ENCODE assay signal across 25 cellular contexts in genomic region chr19:42093505-42093904, GRCh38. TPM values are rescaled to one million over a fixed set of nuclear protein-coding genes. Genes with fewer than 3 reads are reported as not detected.
"Had no signal": no experiment of that assay in that cellular context is flagged by ENCODE, and none has a peak within 500 bp of the region (broad histone marks: within the 10 kb centered on the region; RNA-seq: fewer than 3 reads in every experiment).

No MANE protein-coding gene starts in this region.

- H3K4me3 ChIP-seq: K562 had no signal

- H3K4me3 Mint-ChIP-seq: activated CD8-positive, alpha-beta T cell treated with anti-CD3 and anti-CD28 coated beads, Interleukin-2, amount 10 ng/mL, durations not matched to agents 7 days and 5 days; activated naive CD4-positive, alpha-beta T cell treated with anti-CD3 and anti-CD28 coated beads, Interleukin-2, amount 10 ng/mL, durations not matched to agents 7 days and 5 days; activated naive CD8-positive, alpha-beta T cell treated with anti-CD3 and anti-CD28 coated beads for 36 hours; activated T-cell treated with anti-CD3 and anti-CD28 coated beads, Interleukin-2, amount 50 U/mL, for 4 hours; T-cell had no signal

- ATAC-seq: activated CD8-positive, alpha-beta T cell treated with anti-CD3 and anti-CD28 coated beads, Interleukin-2, amount 10 ng/mL, durations not matched to agents 7 days and 5 days; activated T-cell treated with anti-CD3 and anti-CD28 coated beads, Interleukin-2, amount 50 U/mL, for 4 hours; K562; T-cell had no signal

- DNase-seq: activated CD4-positive, alpha-beta T cell treated with anti-CD3 and anti-CD28 coated beads for 48 hours; activated CD4-positive, alpha-beta T cell treated with anti-CD3 and anti-CD28 coated beads, Interleukin-2, amount 50 U/mL, for 4 hours; activated CD4-positive, CD25-positive, alpha-beta regulatory T cell treated with anti-CD3 and anti-CD28 coated beads, Interleukin-2, amount 50 U/mL, for 72 hours; activated CD8-positive, alpha-beta T cell treated with anti-CD3 and anti-CD28 coated beads, Interleukin-2, amount 10 ng/mL, durations not matched to agents 7 days and 5 days; activated gamma-delta T cell treated with Interleukin-2 at 50 U/mL for 16 hours; activated naive CD4-positive, alpha-beta T cell treated with anti-CD3 and anti-CD28 coated beads, Interleukin-2, amount 10 ng/mL, durations not matched to agents 7 days and 5 days; activated naive CD8-positive, alpha-beta T cell treated with anti-CD3 and anti-CD28 coated beads for 36 hours; activated T-cell treated with anti-CD3 and anti-CD28 coated beads, Interleukin-2, amount 50 U/mL, for 4 hours; anterior cingulate cortex; cerebellar nuclear complex; NCI-H1048; NCI-H1417 treated with DMSO at 0.1 percent for 48 hours; NCI-H1694; NCI-H2029; NCI-H2107; NCI-H2171 treated with DMSO at 0.1 percent for 48 hours; NCI-H345; NCI-H510A; NCI-H526 treated with DMSO at 0.1 percent for 48 hours; SIG-M5; T-cell; T-helper 2 cell; T1000 had no signal

- H3K27ac Mint-ChIP-seq: activated CD8-positive, alpha-beta T cell treated with anti-CD3 and anti-CD28 coated beads, Interleukin-2, amount 10 ng/mL, durations not matched to agents 7 days and 5 days; activated naive CD4-positive, alpha-beta T cell treated with anti-CD3 and anti-CD28 coated beads, Interleukin-2, amount 10 ng/mL, durations not matched to agents 7 days and 5 days; activated naive CD8-positive, alpha-beta T cell treated with anti-CD3 and anti-CD28 coated beads for 36 hours had no signal

- H3K27me3 Mint-ChIP-seq: activated naive CD8-positive, alpha-beta T cell treated with anti-CD3 and anti-CD28 coated beads for 36 hours; T-cell had no signal

- H3K9me3 Mint-ChIP-seq: activated naive CD4-positive, alpha-beta T cell treated with anti-CD3 and anti-CD28 coated beads, Interleukin-2, amount 10 ng/mL, durations not matched to agents 7 days and 5 days; activated naive CD8-positive, alpha-beta T cell treated with anti-CD3 and anti-CD28 coated beads for 36 hours; activated T-cell treated with anti-CD3 and anti-CD28 coated beads, Interleukin-2, amount 50 U/mL, for 4 hours; T-cell had no signal

RNA-seq across cellular contexts. Expression of gene GRIK5, which starts 23.5 kb away (rescaled TPM):
- total RNA-seq: RPMI7951 had no signal
